In genomic region chr17:31525801-31526549, GRCh38 we compare ENCODE assay signal across 8 cellular contexts.
DNase-seq lines count a peak whose midpoint lies in the region; ATAC-seq, FAIRE-seq and TF ChIP-seq lines count a peak whose summit lies in the region.

No MANE protein-coding gene starts in this region.

- H3K9me3 ChIP-seq in A549 (no peaks in the 10 kb centered on the region), Panc1 (ENCODE audit: control insufficient read depth, insufficient read depth, low read depth, low read length) (no peaks in the 10 kb centered on the region), mucosa of descending colon (peaks cover 3% of the 10 kb centered on the region)

- H3K36me3 ChIP-seq in Panc1 (ENCODE audit: control insufficient read depth, insufficient read depth, low read length): no peaks in the 10 kb centered on the region
- H3K36me3 ChIP-seq in mucosa of descending colon (ENCODE audit: low read depth): no peaks in the 10 kb centered on the region

- peak overlapping the region; percentile 81 for H3K4me2 ChIP-seq in A549

- H3K27me3 ChIP-seq in Panc1 (ENCODE audit: control insufficient read depth, insufficient read depth, low read length): no peaks in the 10 kb centered on the region

- DNase-seq in A549 (ENCODE audit: low read depth in 1 of 2, low spot score in 1 of 2) (peak; percentile 66 to 89), GM13977 (ENCODE audit: low spot score) (peak; percentile 59), Panc1 (ENCODE audit: low read depth, low spot score) (no peak), glomerular visceral epithelial cell (ENCODE audit: extremely low spot score) (peak; percentile 20), mucosa of descending colon (no peak), NCI-H2029 (lab: John Stamatoyannopoulos, UW) (no peak)
- DNase-seq in activated CD8-positive, alpha-beta T cell treated with anti-CD3 and anti-CD28 coated beads for 36 hours: no peak

- no peaks in the 10 kb centered on the region for H3K27me3 Mint-ChIP-seq in activated CD8-positive, alpha-beta T cell treated with anti-CD3 and anti-CD28 coated beads for 36 hours

- 36% methylated on average over 19 of the region's 21 CpGs for WGBS in A549 (ENCODE audit: missing lambda C conversion rate)

- no peaks in the 10 kb centered on the region for H3K4me1 Mint-ChIP-seq in activated CD8-positive, alpha-beta T cell treated with anti-CD3 and anti-CD28 coated beads for 36 hours (ENCODE audit: low read depth)

- no peak for FAIRE-seq in A549 (lab: Jason Lieb, UNC)

- ATAC-seq in A549 (peak; percentile 82 to 86), Panc1 (peak; percentile 72), GM18858 (IDR thresholded peaks at IDR 0.05; ENCODE audit: unreplicated experiment) (no peak), mucosa of descending colon (no peak)
- no peak for ATAC-seq in activated CD8-positive, alpha-beta T cell treated with anti-CD3 and anti-CD28 coated beads for 36 hours

- no peaks in the 10 kb centered on the region for H3K4me1 ChIP-seq in A549
- H3K4me1 ChIP-seq in Panc1 (ENCODE audit: control insufficient read depth, insufficient read depth, low read length): no peaks in the 10 kb centered on the region
- no peaks in the 10 kb centered on the region for H3K4me1 ChIP-seq in mucosa of descending colon (ENCODE audit: low read depth)

- intact Hi-C loops in Panc1 (cut with micrococcal nuclease; ENCODE audit: unreplicated experiment): loop anchor here (2.0 to 5.0 kb wide), 2 partner anchors 89 to 139 kb away; no protein-coding TSS in a partner anchor
- intact Hi-C loops in activated CD8-positive, alpha-beta T cell treated with anti-CD3 and anti-CD28 coated beads for 36 hours (cut with micrococcal nuclease): loop anchor here (2.0 to 5.0 kb wide), 2 partner anchors 89 to 134 kb away; partner anchors contain the start of gene RAB11FIP4
- intact Hi-C loops in mucosa of descending colon (cut with DNase I, micrococcal nuclease): loop anchor here (5.0 kb wide), 1 partner anchor 89 kb away; no protein-coding TSS in a partner anchor

- TF ChIP-seq CTCF in A549 (IDR thresholded peaks at IDR 0.05): peak; percentile 38; the same call in 2 of the 3 replicates
- peak; percentile 29 for TF ChIP-seq CTCF in GM13977 (IDR thresholded peaks at IDR 0.05; ENCODE audit: extremely low read depth, insufficient read depth, missing control alignments)
- peak; percentile 55 for TF ChIP-seq CTCF in Panc1 (IDR thresholded peaks at IDR 0.05)
- TF ChIP-seq CTCF in activated CD8-positive, alpha-beta T cell treated with anti-CD3 and anti-CD28 coated beads for 36 hours (IDR thresholded peaks at IDR 0.05): no peak
- TF ChIP-seq CTCF in mucosa of descending colon (IDR thresholded peaks at IDR 0.05): no peak

- in situ Hi-C loops in GM13977 (cut with MboI; ENCODE audit: low pct_unique_long_range_greater_than_20kb, low sequenced_read_pairs, unreplicated experiment) (loop anchor here (10.0 kb wide), 1 partner anchor 81 kb away; no protein-coding TSS in a partner anchor), Panc1 (cut with HindIII; ENCODE audit: low pct_unique_long_range_greater_than_20kb, low sequenced_read_pairs) (no loop called here)

- H3K27ac Mint-ChIP-seq in activated CD8-positive, alpha-beta T cell treated with anti-CD3 and anti-CD28 coated beads for 36 hours: no peak overlapping the region

- H3K36me3 Mint-ChIP-seq in activated CD8-positive, alpha-beta T cell treated with anti-CD3 and anti-CD28 coated beads for 36 hours (ENCODE audit: low read depth): peaks cover 19% of the 10 kb centered on the region

- H3K9me3 Mint-ChIP-seq in activated CD8-positive, alpha-beta T cell treated with anti-CD3 and anti-CD28 coated beads for 36 hours: no peaks in the 10 kb centered on the region

- CTCF ChIA-PET in A549 (lab: Yijun Ruan, JAX) (interaction anchor here (0.6 to 13.0 kb wide), 67 partner anchors 7 to 1422 kb away, joined by 3 to 490 read pairs (median 5); partner anchors contain the start of gene RAB11FIP4), Panc1 (lab: Charles Lee) (interaction anchor here (0.5 kb wide), 1 partner anchor 311 kb away, joined by 3 read pairs; no protein-coding TSS in a partner anchor)
- CTCF ChIA-PET in activated CD8-positive, alpha-beta T cell treated with anti-CD3 and anti-CD28 coated beads for 36 hours (lab: Charles Lee): interaction anchor here (0.6 to 6.4 kb wide), 14 partner anchors 10 to 316 kb away, joined by 3 to 68 read pairs (median 6); partner anchors contain the start of gene RAB11FIP4

- no TSS peak for BruUV-seq in Panc1 (replicated peaks; lab: Mats Ljungman, UMichigan)

- H3K27ac ChIP-seq in A549: peak overlapping the region; percentile 34 to 62; a peak in 3 of 6 replicates
- no peak overlapping the region for H3K27ac ChIP-seq in Panc1 (ENCODE audit: low read length)

- POLR2A ChIA-PET in A549 (lab: Yijun Ruan, JAX) (no interaction called here), Panc1 (lab: Charles Lee) (no interaction called here)
- POLR2A ChIA-PET in activated CD8-positive, alpha-beta T cell treated with anti-CD3 and anti-CD28 coated beads for 36 hours (lab: Charles Lee): interaction anchor here (0.5 to 0.9 kb wide), 2 partner anchors 35 to 87 kb away, joined by 3 read pairs; no protein-coding TSS in a partner anchor

- peak; percentile 16 to 44; a peak in 3 of 5 replicates for TF ChIP-seq RAD21 in A549 (conservative IDR thresholded peaks at IDR 0.05 in 1 of 2, IDR thresholded peaks at IDR 0.05 in 1 of 2)

- H3K4me3 ChIP-seq in A549: peak overlapping the region; percentile 39
- H3K4me3 ChIP-seq in Panc1 (ENCODE audit: low read depth in 2 of 2, low read length in 2 of 2): no peak overlapping the region
- no peak overlapping the region for H3K4me3 ChIP-seq in mucosa of descending colon

- no peak for TF ChIP-seq POLR2A in A549 (IDR thresholded peaks at IDR 0.05; ENCODE audit: low read length)

- TF ChIP-seq EP300 in A549 (IDR thresholded peaks at IDR 0.05): no peak

- no peak overlapping the region for H3K4me3 Mint-ChIP-seq in activated CD8-positive, alpha-beta T cell treated with anti-CD3 and anti-CD28 coated beads for 36 hours

TF ChIP-seq in A549, 52 proteins besides CTCF, POLR2A, EP300 and RAD21:
- TF ChIP-seq ZSCAN20 (CRISPR knock-in tag; IDR thresholded peaks at IDR 0.05) (no peak), SMC3 (IDR thresholded peaks at IDR 0.05) (peak; percentile 30; the same call in 2 of the 3 replicates)
TF ChIP-seq in A549: peak in this region for 1.

Comparison
In these comparisons a context has a peak if more than half of its experiments do, and no peak if none do; other contexts are left out.
1. ATAC-seq: peak in A549 (2 of 2) and Panc1 (single experiment); none in GM18858 (single experiment), activated CD8-positive, alpha-beta T cell treated with anti-CD3 and anti-CD28 coated beads for 36 hours (single experiment) and mucosa of descending colon (single experiment).
2. DNase-seq: peak in A549 (2 of 2), GM13977 (single experiment) and glomerular visceral epithelial cell (single experiment); none in Panc1 (single experiment), activated CD8-positive, alpha-beta T cell treated with anti-CD3 and anti-CD28 coated beads for 36 hours (single experiment), mucosa of descending colon (0 of 3) and NCI-H2029 (single experiment).
3. CTCF ChIP-seq: peak in A549 (single experiment), GM13977 (single experiment) and Panc1 (single experiment); none in activated CD8-positive, alpha-beta T cell treated with anti-CD3 and anti-CD28 coated beads for 36 hours (single experiment) and mucosa of descending colon (single experiment).